8 cellular contexts compared by ENCODE assay signal in the genomic region with DNA sequence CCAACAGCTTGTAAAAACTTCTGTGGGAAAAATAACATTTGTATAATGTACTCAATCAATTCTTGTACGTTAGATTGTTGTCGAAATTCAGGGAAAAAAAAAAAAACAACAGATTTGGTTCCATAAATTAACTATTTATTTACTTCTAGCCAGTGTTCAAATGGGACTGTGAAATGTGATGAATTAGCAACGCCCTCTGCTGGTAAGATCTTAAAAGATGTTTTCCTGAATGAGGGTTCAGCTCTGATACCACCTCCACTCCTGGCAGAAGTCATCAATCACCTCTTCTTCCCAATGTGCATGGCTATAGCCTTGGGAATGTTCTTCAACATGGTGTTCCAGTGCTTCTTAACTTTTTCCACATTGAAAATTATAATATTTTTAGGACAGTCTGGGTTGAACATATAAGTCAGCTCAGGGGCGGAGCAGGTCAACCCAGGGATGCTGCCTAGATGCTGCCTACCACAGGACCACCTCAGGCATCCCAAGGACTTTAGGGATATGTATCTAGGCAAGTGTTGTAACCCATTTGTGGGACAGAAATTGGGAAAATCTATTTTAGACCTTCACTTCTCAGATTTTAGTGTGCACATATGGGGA.
DNase-seq lines count a peak whose midpoint lies in the region; ATAC-seq and TF ChIP-seq lines count a peak whose summit lies in the region.

No MANE protein-coding gene starts in this region.

- H3K27me3 ChIP-seq in ovary = no peaks in the 10 kb centered on the region

- DNase-seq in AG09309 (ENCODE audit: low read depth) (no peak), HuH-7 (ENCODE audit: low spot score) (peak; percentile 23), RPMI8226 (peak; percentile 68), fibroblast of peridontal ligament (ENCODE audit: extremely low read depth) (peak; percentile 79), ovary (no peak)
- no peak for DNase-seq in stimulated activated CD4-positive, alpha-beta T cell treated with anti-CD3 and anti-CD28 coated beads, Interleukin-4, amount 100 ng/mL, for 4 hours

- H3K4me3 ChIP-seq in AG09309 (ENCODE audit: control insufficient read depth, low read depth, low read length) (no peak overlapping the region), ovary (no peak overlapping the region)

- TF ChIP-seq EP300 in ovary (IDR thresholded peaks at IDR 0.05) = no peak

- H3K4me1 ChIP-seq in ovary (ENCODE audit: insufficient read depth) = no peaks in the 10 kb centered on the region

- WGBS in ovary, 3 donors = 24 to 25% (median 24%) methylated on average over 4 of the region's 4 CpGs

- no peaks in the 10 kb centered on the region for H3K9me3 ChIP-seq in ovary

- no peak overlapping the region for H3K27ac ChIP-seq in ovary

- TF ChIP-seq POLR2A in GM18505 (IDR thresholded peaks at IDR 0.05; ENCODE audit: borderline replicate concordance, extremely low read depth, insufficient read depth, insufficient read length) (no peak), ovary (IDR thresholded peaks at IDR 0.05) (no peak)

- intact Hi-C loops in ovary (cut with DNase I) = loop anchor here in 3 of 4 donors (5.0 to 10.0 kb wide), 4 partner anchors 73 to 865 kb away; no protein-coding TSS in a partner anchor

- no peaks in the 10 kb centered on the region for H3K36me3 ChIP-seq in ovary

- ATAC-seq in GM18505 (IDR thresholded peaks at IDR 0.05; ENCODE audit: unreplicated experiment) = peak; percentile 58
- no peak for ATAC-seq in GM18873 (IDR thresholded peaks at IDR 0.05; ENCODE audit: low FRiP score, unreplicated experiment)

- peak; percentile 65 for TF ChIP-seq CTCF in AG09309 (IDR thresholded peaks at IDR 0.05; ENCODE audit: control insufficient read depth, insufficient read depth, low read depth, low read length, missing control alignments)
- TF ChIP-seq CTCF in ovary (IDR thresholded peaks at IDR 0.05) = peak in 2 of 3 donors; percentile 40 to 45

Comparison
In these comparisons a context has a peak if more than half of its experiments do, and no peak if none do; other contexts are left out.
1. DNase-seq: peak in HuH-7 (single experiment), RPMI8226 (single experiment) and fibroblast of peridontal ligament (single experiment); none in AG09309 (single experiment), ovary (0 of 5) and stimulated activated CD4-positive, alpha-beta T cell treated with anti-CD3 and anti-CD28 coated beads, Interleukin-4, amount 100 ng/mL, for 4 hours (0 of 2).